1 cellular context compared by ENCODE assay signal in genomic region chr15:82043726-82044372, GRCh38.
TF ChIP-seq lines count a peak whose summit lies in the region.

No MANE protein-coding gene starts in this region.

TF ChIP-seq in HepG2, 621 proteins besides CTCF, POLR2A, EP300 and RAD21 (continued from another document):
- no peak for TF ChIP-seq POLR2AphosphoS2 (IDR thresholded peaks at IDR 0.05; ENCODE audit: low read depth, low read length)
- no peak for TF ChIP-seq HNF4A (CRISPR knock-in tag; IDR thresholded peaks at IDR 0.05)
- TF ChIP-seq SRF (IDR thresholded peaks at IDR 0.05; ENCODE audit: low read depth, low read length) = no peak
- no peak for TF ChIP-seq ZNF44 (CRISPR knock-in tag; IDR thresholded peaks at IDR 0.05)
- no peak for TF ChIP-seq MIER3 (CRISPR knock-in tag; IDR thresholded peaks at IDR 0.05; ENCODE audit: borderline replicate concordance)
